In genomic region chr3:64353256-64353655, GRCh38 we compare ENCODE assay signal across 15 cellular contexts.
DNase-seq lines count a peak whose midpoint lies in the region; ATAC-seq, FAIRE-seq and TF ChIP-seq lines count a peak whose summit lies in the region.
"Had no signal": no experiment of that assay in that cellular context is flagged by ENCODE, and none has a peak within 500 bp of the region (broad histone marks: within the 10 kb centered on the region; RNA-seq: fewer than 3 reads in every experiment).

No MANE protein-coding gene starts in this region.

- H3K9me3 ChIP-seq in endothelial cell of umbilical vein (replicated peaks; ENCODE audit: control insufficient read depth, insufficient read depth, low read length) = no peaks in the 10 kb centered on the region
- no peaks in the 10 kb centered on the region for H3K9me3 ChIP-seq in mesodermal cell (ENCODE audit: control insufficient read depth, low read length)
- H3K9me3 ChIP-seq: prostate gland had no signal

- peaks cover 44% of the 10 kb centered on the region for H3K4me1 ChIP-seq in endothelial cell of umbilical vein (ENCODE audit: control insufficient read depth, extremely low read depth, insufficient read depth, low read length)
- peaks cover 63% of the 10 kb centered on the region for H3K4me1 ChIP-seq in mesodermal cell (ENCODE audit: control insufficient read depth, insufficient read depth, low read length, poor library complexity, severe bottlenecking)
- H3K4me1 ChIP-seq: prostate gland had no signal

- no peak overlapping the region for H3K9ac ChIP-seq in endothelial cell of umbilical vein (replicated peaks; ENCODE audit: extremely low read depth, insufficient read depth, low read length)

- POLR2A ChIA-PET in endothelial cell of umbilical vein (lab: Charles Lee) = no interaction called here

- CTCF ChIA-PET in endothelial cell of umbilical vein (lab: Charles Lee) = no interaction called here

- no TSS peak for BruUV-seq in endothelial cell of umbilical vein (replicated peaks; lab: Mats Ljungman, UMichigan)

- H4K20me1 ChIP-seq in endothelial cell of umbilical vein (replicated peaks; ENCODE audit: control insufficient read depth, extremely low read depth, insufficient read depth, low read length) = no peaks in the 10 kb centered on the region

- H3K4me2 ChIP-seq in endothelial cell of umbilical vein (ENCODE audit: insufficient read depth, low read length) = no peak overlapping the region

- TF ChIP-seq POLR2A in endothelial cell of umbilical vein (IDR thresholded peaks at IDR 0.05; ENCODE audit: low read depth, low read length) = no peak

- no peaks in the 10 kb centered on the region for H3K79me2 ChIP-seq in endothelial cell of umbilical vein (ENCODE audit: control insufficient read depth, insufficient read depth, low read length)

- no peak overlapping the region for H3K4me3 ChIP-seq in endothelial cell of umbilical vein (replicated peaks in 1 of 3; ENCODE audit: insufficient read depth in 1 of 3, low read depth in 1 of 3, low read length in 3 of 3)
- H3K4me3 ChIP-seq in mesodermal cell (ENCODE audit: extremely low read depth, insufficient read depth, low read length, poor library complexity, severe bottlenecking) = no peak overlapping the region
- H3K4me3 ChIP-seq: prostate gland had no signal

- FAIRE-seq in endothelial cell of umbilical vein (lab: Jason Lieb, UNC) (no peak), urothelium cell line (lab: Jason Lieb, UNC) (peak; percentile 35)
- FAIRE-seq: islet of Langerhans had no signal

- DNase-seq in NCI-H524 (lab: John Stamatoyannopoulos, UW) = peak; percentile 15 to 45
- DNase-seq in NCI-H524 treated with DMSO at 0.1 percent for 48 hours (lab: John Stamatoyannopoulos, UW) = no peak
- peak; percentile 18 for DNase-seq in endothelial cell of umbilical vein (ENCODE audit: low read depth, low spot score)
- DNase-seq in urothelium cell line (ENCODE audit: low spot score) = no peak
- no peak for DNase-seq in activated CD8-positive, alpha-beta memory T cell treated with anti-CD3 and anti-CD28 coated beads for 24 hours
- no peak for DNase-seq in dermis blood vessel endothelial cell
- DNase-seq: 8988T; activated CD8-positive, alpha-beta T cell treated with anti-CD3 and anti-CD28 coated beads, Interleukin-2, amount 10 ng/mL, durations not matched to agents 7 days and 5 days; anterior cingulate cortex; naive B cell; NCI-H2029 treated with DMSO at 0.1 percent for 48 hours had no signal

- no peaks in the 10 kb centered on the region for H3K27me3 ChIP-seq in endothelial cell of umbilical vein (ENCODE audit: control insufficient read depth in 2 of 2, insufficient read depth in 2 of 2, low read length in 2 of 2)

- intact Hi-C loops in endothelial cell of umbilical vein (cut with micrococcal nuclease) = loop anchor here (5.0 kb wide), 2 partner anchors 86 to 166 kb away; no protein-coding TSS in a partner anchor

- ATAC-seq in GM21723 (IDR thresholded peaks at IDR 0.05; ENCODE audit: unreplicated experiment) = no peak
- ATAC-seq: activated CD8-positive, alpha-beta T cell treated with anti-CD3 and anti-CD28 coated beads, Interleukin-2, amount 10 ng/mL, durations not matched to agents 7 days and 5 days had no signal

- H3K27ac ChIP-seq in endothelial cell of umbilical vein (ENCODE audit: insufficient read depth, low read depth, low read length) = no peak overlapping the region
- H3K27ac ChIP-seq in mesodermal cell (ENCODE audit: low read depth, low read length, severe bottlenecking) = peak overlapping the region; percentile 55
- H3K27ac ChIP-seq: prostate gland had no signal

- dilution Hi-C loops in endothelial cell of umbilical vein (cut with MboI; ENCODE audit: extremely low pct_ligation_motif_present, low sequenced_read_pairs) = no loop called here

- H3K36me3 ChIP-seq in endothelial cell of umbilical vein (ENCODE audit: control insufficient read depth in 2 of 2, extremely low read depth in 1 of 2, insufficient read depth in 2 of 2, low read length in 2 of 2) = no peaks in the 10 kb centered on the region
- no peaks in the 10 kb centered on the region for H3K36me3 ChIP-seq in mesodermal cell (ENCODE audit: control insufficient read depth, insufficient read depth, low read length)
- H3K36me3 ChIP-seq: prostate gland had no signal

- TF ChIP-seq CTCF in endothelial cell of umbilical vein (IDR thresholded peaks at IDR 0.05; ENCODE audit: extremely low read depth in 1 of 2, insufficient read depth in 1 of 2, low read depth in 1 of 2, low read length in 2 of 2) = no peak

- H2AFZ ChIP-seq in endothelial cell of umbilical vein (ENCODE audit: low read depth, low read length) = peak overlapping the region; percentile 12

- no CpG with 5 or more reads among the region's 4 CpGs for WGBS in mesodermal cell (ENCODE audit: insufficient coverage in 2 of 2), 2 experiments

- no peaks in the 10 kb centered on the region for H3K9me1 ChIP-seq in endothelial cell of umbilical vein (replicated peaks; ENCODE audit: control insufficient read depth, extremely low read depth, insufficient read depth, low read length)

TF ChIP-seq in endothelial cell of umbilical vein, 7 proteins besides CTCF, POLR2A, EP300 and RAD21:
- no peak for TF ChIP-seq FOS (IDR thresholded peaks at IDR 0.05; ENCODE audit: borderline replicate concordance, insufficient read depth, low read length)
- no peak for TF ChIP-seq MYC (IDR thresholded peaks at IDR 0.05; ENCODE audit: low read depth, low read length)
- TF ChIP-seq JUN (IDR thresholded peaks at IDR 0.05; ENCODE audit: borderline replicate concordance, insufficient read depth, insufficient read length, low read depth) = no peak
- no peak for TF ChIP-seq MAX (IDR thresholded peaks at IDR 0.05; ENCODE audit: insufficient read depth, insufficient read length)
TF ChIP-seq in endothelial cell of umbilical vein: peak in this region for 0.

Comparison
In these comparisons a context has a peak if more than half of its experiments do, and no peak if none do; other contexts are left out.
1. DNase-seq: peak in NCI-H524 (2 of 2) and endothelial cell of umbilical vein (single experiment); none in NCI-H524 treated with DMSO at 0.1 percent for 48 hours (single experiment), urothelium cell line (single experiment), activated CD8-positive, alpha-beta memory T cell treated with anti-CD3 and anti-CD28 coated beads for 24 hours (single experiment) and dermis blood vessel endothelial cell (single experiment).